Comparison of ENCODE assay signal across 8 cellular contexts in genomic region chr3:195989921-195990840, GRCh38.
A peak's percentile ranks its signal among the peaks of the same experiment; 100 is the strongest.
DNase-seq lines count a peak whose midpoint lies in the region; ATAC-seq and TF ChIP-seq lines count a peak whose summit lies in the region.
"Not testable (repeated sequence)": the region's sequence is repeated elsewhere in the genome, so short reads cannot be mapped to it uniquely, and the experiment has no call there.

No MANE protein-coding gene starts in this region.

- not testable (repeated sequence) for H3K27me3 ChIP-seq in Caco-2 (replicated peaks; ENCODE audit: control insufficient read depth, insufficient read depth, low read length); neural cell (ENCODE audit: insufficient read depth, low read depth, low read length)

- BruUV-seq in Caco-2 (replicated peaks; lab: Mats Ljungman, UMichigan), result not testable (repeated sequence)

- TF ChIP-seq CTCF in Caco-2 (IDR thresholded peaks at IDR 0.05; ENCODE audit: insufficient read depth in 1 of 2, low read depth in 1 of 2, low read length in 1 of 2, severe bottlenecking in 1 of 2, unreplicated experiment in 1 of 2), result peak in 1 of 2 experiments; percentile 3
- not testable (repeated sequence) for TF ChIP-seq CTCF in neural cell (IDR thresholded peaks at IDR 0.05; ENCODE audit: poor library complexity, severe bottlenecking)

- H3K27ac Mint-ChIP-seq in Caco-2 (ENCODE audit: unreplicated experiment), result not testable (repeated sequence)
- peak overlapping the region; percentile 76 for H3K27ac Mint-ChIP-seq in T-helper 17 cell

- intact Hi-C loops in Caco-2 (cut with micrococcal nuclease; ENCODE audit: unreplicated experiment), result loop anchor here (5.0 kb wide), 1 partner anchor 133 kb away; no protein-coding TSS in a partner anchor
- intact Hi-C loops in Right ventricle myocardium superior (cut with DNase I), result not testable (repeated sequence)

- not testable (repeated sequence) for H3K36me3 ChIP-seq in Caco-2 (ENCODE audit: control insufficient read depth, insufficient read depth, low read length); neural cell (ENCODE audit: insufficient read depth, low read length)

- not testable (repeated sequence) for H3K4me1 ChIP-seq in Caco-2

- H3K9ac ChIP-seq in neural cell (ENCODE audit: low read length), result peak overlapping the region; percentile 71

- POLR2A ChIA-PET in Caco-2 (lab: Charles Lee), result not testable (repeated sequence)

- not testable (repeated sequence) for H3K4me2 ChIP-seq in neural cell (ENCODE audit: low read length)

- H3K4me3 ChIP-seq in Caco-2 (ENCODE audit: low read depth, low read length) (peak overlapping the region; percentile 69), neural cell (ENCODE audit: low read length) (peak overlapping the region; percentile 66)

- H3K27me3 Mint-ChIP-seq in Caco-2 (ENCODE audit: insufficient read depth, unreplicated experiment); T-helper 17 cell: not testable (repeated sequence)

- TF ChIP-seq EP300 in neural cell (conservative IDR thresholded peaks at IDR 0.05; ENCODE audit: poor library complexity, severe bottlenecking), result not testable (repeated sequence)

- peak overlapping the region; percentile 49 for H3K27ac ChIP-seq in neural cell (ENCODE audit: low read length)

- H4K20me1 ChIP-seq in neural cell (ENCODE audit: insufficient read depth), result not testable (repeated sequence)

- H2AFZ ChIP-seq in neural cell (ENCODE audit: low read depth, low read length), result peak overlapping the region; percentile 56

- TF ChIP-seq RAD21 in neural cell (conservative IDR thresholded peaks at IDR 0.05), result not testable (repeated sequence)

- H3K36me3 Mint-ChIP-seq in Caco-2 (ENCODE audit: insufficient read depth, unreplicated experiment); T-helper 17 cell (ENCODE audit: low read depth): not testable (repeated sequence)

- not testable (repeated sequence) for H3F3A ChIP-seq in neural cell (ENCODE audit: insufficient read depth, low read length, poor library complexity, severe bottlenecking)

- CTCF ChIA-PET in Caco-2 (lab: Charles Lee), result not testable (repeated sequence)

- peak; percentile 76 for ATAC-seq in GM21367 (IDR thresholded peaks at IDR 0.05; ENCODE audit: unreplicated experiment)
- peak; percentile 90 for ATAC-seq in HG03442 (IDR thresholded peaks at IDR 0.05; ENCODE audit: unreplicated experiment)
- peak; percentile 94 for ATAC-seq in T-helper 17 cell
- peak; percentile 99 for ATAC-seq in Right ventricle myocardium superior (ENCODE audit: poor library complexity)

- not testable (repeated sequence) for H3K9me3 Mint-ChIP-seq in Caco-2 (ENCODE audit: unreplicated experiment)

- peak overlapping the region; percentile 63 for H3K4me3 Mint-ChIP-seq in Caco-2 (ENCODE audit: unreplicated experiment)
- peak overlapping the region; percentile 88 for H3K4me3 Mint-ChIP-seq in T-helper 17 cell

- DNase-seq in Caco-2, result peak; percentile 92 to 98
- DNase-seq in T-helper 17 cell, result peak; percentile 83 to 96 (median 91)
- peak; percentile 60 for DNase-seq in amniotic epithelial cell (ENCODE audit: low read depth)
- DNase-seq in Right ventricle myocardium superior, result peak; percentile 98
- DNase-seq in stimulated activated CD8-positive, alpha-beta memory T cell treated with anti-CD3 and anti-CD28 coated beads, Interleukin-4, amount 100 ng/mL, for 4 hours (ENCODE audit: low read depth in 2 of 2, low spot score in 1 of 2), result peak; percentile 83 to 86

- not testable (repeated sequence) for H3K9me2 ChIP-seq in neural cell (ENCODE audit: insufficient read depth, low read length)

- H3K4me1 Mint-ChIP-seq in Caco-2 (ENCODE audit: low read depth, unreplicated experiment); T-helper 17 cell: not testable (repeated sequence)

- not testable (repeated sequence) for H3K9me3 ChIP-seq in Caco-2; T-helper 17 cell (ENCODE audit: control insufficient read depth, low read length, poor library complexity, severe bottlenecking); neural cell (ENCODE audit: low read length)

- not testable (repeated sequence) for H3K79me2 ChIP-seq in neural cell (replicated peaks; ENCODE audit: insufficient read depth, low read length)

TF ChIP-seq in neural cell, 6 proteins besides CTCF, POLR2A, EP300 and RAD21:
- TF ChIP-seq, protein P1, sequence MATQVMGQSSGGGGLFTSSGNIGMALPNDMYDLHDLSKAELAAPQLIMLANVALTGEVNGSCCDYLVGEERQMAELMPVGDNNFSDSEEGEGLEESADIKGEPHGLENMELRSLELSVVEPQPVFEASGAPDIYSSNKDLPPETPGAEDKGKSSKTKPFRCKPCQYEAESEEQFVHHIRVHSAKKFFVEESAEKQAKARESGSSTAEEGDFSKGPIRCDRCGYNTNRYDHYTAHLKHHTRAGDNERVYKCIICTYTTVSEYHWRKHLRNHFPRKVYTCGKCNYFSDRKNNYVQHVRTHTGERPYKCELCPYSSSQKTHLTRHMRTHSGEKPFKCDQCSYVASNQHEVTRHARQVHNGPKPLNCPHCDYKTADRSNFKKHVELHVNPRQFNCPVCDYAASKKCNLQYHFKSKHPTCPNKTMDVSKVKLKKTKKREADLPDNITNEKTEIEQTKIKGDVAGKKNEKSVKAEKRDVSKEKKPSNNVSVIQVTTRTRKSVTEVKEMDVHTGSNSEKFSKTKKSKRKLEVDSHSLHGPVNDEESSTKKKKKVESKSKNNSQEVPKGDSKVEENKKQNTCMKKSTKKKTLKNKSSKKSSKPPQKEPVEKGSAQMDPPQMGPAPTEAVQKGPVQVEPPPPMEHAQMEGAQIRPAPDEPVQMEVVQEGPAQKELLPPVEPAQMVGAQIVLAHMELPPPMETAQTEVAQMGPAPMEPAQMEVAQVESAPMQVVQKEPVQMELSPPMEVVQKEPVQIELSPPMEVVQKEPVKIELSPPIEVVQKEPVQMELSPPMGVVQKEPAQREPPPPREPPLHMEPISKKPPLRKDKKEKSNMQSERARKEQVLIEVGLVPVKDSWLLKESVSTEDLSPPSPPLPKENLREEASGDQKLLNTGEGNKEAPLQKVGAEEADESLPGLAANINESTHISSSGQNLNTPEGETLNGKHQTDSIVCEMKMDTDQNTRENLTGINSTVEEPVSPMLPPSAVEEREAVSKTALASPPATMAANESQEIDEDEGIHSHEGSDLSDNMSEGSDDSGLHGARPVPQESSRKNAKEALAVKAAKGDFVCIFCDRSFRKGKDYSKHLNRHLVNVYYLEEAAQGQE (IDR thresholded peaks at IDR 0.05; ENCODE audit: borderline replicate concordance), result peak; percentile 52
- peak; percentile 84 for TF ChIP-seq POLR2AphosphoS5 (IDR thresholded peaks at IDR 0.05)

Comparison
In these comparisons a context has a peak if more than half of its experiments do, and no peak if none do; other contexts are left out.
1. Peak in every context shown above with its lines: DNase-seq, ATAC-seq, H3K4me3 ChIP-seq and H3K27ac ChIP-seq.